Comparison of ENCODE assay signal across 11 cellular contexts in genomic region chr13:110309159-110309476, GRCh38. TPM values are rescaled to one million over a fixed set of nuclear protein-coding genes. Genes with fewer than 3 reads are reported as not detected.
DNase-seq lines count a peak whose midpoint lies in the region; ATAC-seq and TF ChIP-seq lines count a peak whose summit lies in the region.
"Had no signal": no experiment of that assay in that cellular context is flagged by ENCODE, and none has a peak within 500 bp of the region (broad histone marks: within the 10 kb centered on the region; RNA-seq: fewer than 3 reads in every experiment).

No MANE protein-coding gene starts in this region.

- H3K27me3 ChIP-seq in esophagus (ENCODE audit: control insufficient read depth in 1 of 2, insufficient read depth in 2 of 2, low read length in 2 of 2) (peaks cover 0 to 13% of the 10 kb centered on the region in 2 donors), mucosa of rectum (ENCODE audit: control insufficient read depth in 2 of 2, insufficient read depth in 2 of 2, low read length in 2 of 2) (peaks cover 4 to 44% of the 10 kb centered on the region in 2 donors), thoracic aorta (replicated peaks; ENCODE audit: insufficient read depth) (no peaks in the 10 kb centered on the region)

- H3K4me3 ChIP-seq in esophagus (ENCODE audit: low read depth in 1 of 2, low read length in 2 of 2) (peak overlapping the region; percentile 59 to 62), mucosa of rectum (ENCODE audit: low read length in 2 of 2) (peak overlapping the region; percentile 71 to 79), thoracic aorta (peak overlapping the region; percentile 95)

- WGBS in esophagus, 2 donors = 33 to 36% methylated on average over 7 of the region's 7 CpGs

- POLR2A ChIA-PET in RWPE1 (lab: Yijun Ruan, JAX; ENCODE audit: low non-redundant PET) = no interaction called here

- peak overlapping the region; percentile 58 to 74 for H3K9ac ChIP-seq in mucosa of rectum (ENCODE audit: low read depth in 1 of 2, low read length in 2 of 2)

- H3K27ac ChIP-seq in RWPE1 (peak overlapping the region; percentile 82), esophagus (ENCODE audit: low read depth in 2 of 2, low read length in 1 of 2) (peak overlapping the region; percentile 76 to 79), mucosa of rectum (ENCODE audit: low read depth in 2 of 2, low read length in 2 of 2) (peak overlapping the region; percentile 80 to 84), thoracic aorta (peak overlapping the region; percentile 97)

- CTCF ChIA-PET in RWPE1 (lab: Yijun Ruan, JAX) = interaction anchor here (1.1 kb wide), 1 partner anchor 39 kb away, joined by 3 read pairs; no protein-coding TSS in a partner anchor

- no peak for TF ChIP-seq CTCF in RWPE1 (conservative IDR thresholded peaks at IDR 0.05; ENCODE audit: low read depth)
- TF ChIP-seq CTCF in thoracic aorta (IDR thresholded peaks at IDR 0.05) = no peak

- DNase-seq in RWPE1 (ENCODE audit: low spot score) (no peak), thoracic aorta (ENCODE audit: low spot score) (no peak), GOT3 (lab: John Stamatoyannopoulos, UW) (no peak), HT-29 (ENCODE audit: low spot score) (no peak)
- DNase-seq: activated CD8-positive, alpha-beta memory T cell treated with anti-CD3 and anti-CD28 coated beads, Interleukin-2, amount 10 ng/mL, durations not matched to agents 7 days and 5 days; anterior cingulate cortex; NCI-H1930 had no signal

- H3K4me1 ChIP-seq in esophagus (ENCODE audit: control insufficient read depth in 2 of 2, insufficient read depth in 2 of 2, low read length in 1 of 2) (peaks cover 0 to 11% of the 10 kb centered on the region in 2 donors), mucosa of rectum (ENCODE audit: control insufficient read depth in 2 of 2, insufficient read depth in 2 of 2, low read length in 2 of 2) (peaks cover 9 to 19% of the 10 kb centered on the region in 2 donors), thoracic aorta (ENCODE audit: control insufficient read depth in 1 of 2, low read depth in 2 of 2) (peaks cover 14 to 47% of the 10 kb centered on the region in 2 donors)

- no peaks in the 10 kb centered on the region for H3K36me3 ChIP-seq in esophagus (ENCODE audit: control insufficient read depth in 2 of 2, insufficient read depth in 2 of 2, low read length in 1 of 2)
- no peaks in the 10 kb centered on the region for H3K36me3 ChIP-seq in mucosa of rectum (ENCODE audit: control insufficient read depth in 2 of 2, insufficient read depth in 2 of 2, low read length in 2 of 2)
- H3K36me3 ChIP-seq in thoracic aorta = peaks cover 4% of the 10 kb centered on the region

- H3K9me3 ChIP-seq in esophagus (ENCODE audit: control insufficient read depth in 2 of 2, insufficient read depth in 1 of 2, low read depth in 1 of 2, low read length in 1 of 2) = no peaks in the 10 kb centered on the region
- no peaks in the 10 kb centered on the region for H3K9me3 ChIP-seq in mucosa of rectum (ENCODE audit: control insufficient read depth in 2 of 2, low read length in 2 of 2)
- no peaks in the 10 kb centered on the region for H3K9me3 ChIP-seq in thoracic aorta

- ATAC-seq in thoracic aorta (ENCODE audit: insufficient number of reproducible peaks, low FRiP score, low read depth) = no peak
- no peak for ATAC-seq in HG03108 (IDR thresholded peaks at IDR 0.05; ENCODE audit: unreplicated experiment)
- ATAC-seq in HG03039 (IDR thresholded peaks at IDR 0.05; ENCODE audit: unreplicated experiment) = no peak
- ATAC-seq: activated CD8-positive, alpha-beta memory T cell treated with anti-CD3 and anti-CD28 coated beads, Interleukin-2, amount 10 ng/mL, durations not matched to agents 7 days and 5 days had no signal

RNA-seq across cellular contexts. Expression of gene COL4A2, which starts 2.0 kb away (rescaled TPM):
- 10 to 100 TPM; 25.3 to 39.2 TPM for polyA plus RNA-seq in esophagus
- 1,000 to 10,000 TPM in 1 of 2 donors, 100 to 1,000 TPM in 1; 999 to 1,135 TPM for total RNA-seq in thoracic aorta
- 38.4 and 44.2 TPM in 2 replicates for total RNA-seq in HT-29 (2014; rRNA removed; shearing (Covaris generic))
- total RNA-seq: activated CD8-positive, alpha-beta memory T cell treated with anti-CD3 and anti-CD28 coated beads, Interleukin-2, amount 10 ng/mL, durations not matched to agents 7 days and 5 days had no signal

RNA-seq across cellular contexts. Expression of gene COL4A1, which starts 2.2 kb away (rescaled TPM):
- 10 to 100 TPM; 10.4 to 23.7 TPM for polyA plus RNA-seq in esophagus
- 100 to 1,000 TPM; 505 to 852 TPM for total RNA-seq in thoracic aorta
- total RNA-seq in HT-29 (2014; rRNA removed; shearing (Covaris generic)) = 0.10 and 0.29 TPM in 2 replicates
- total RNA-seq: activated CD8-positive, alpha-beta memory T cell treated with anti-CD3 and anti-CD28 coated beads, Interleukin-2, amount 10 ng/mL, durations not matched to agents 7 days and 5 days had no signal

Comparison
In these comparisons a context has a peak if more than half of its experiments do, and no peak if none do; other contexts are left out.
1. RNA of gene COL4A2, which starts 2.0 kb away (total RNA-seq): 999 to 1,135 TPM in thoracic aorta; 38.4 to 44.2 TPM in HT-29; every median in the first group is over 10 times any median in the second.
2. RNA of gene COL4A1, which starts 2.2 kb away (total RNA-seq): 505 to 852 TPM in thoracic aorta; 0.10 to 0.29 TPM in HT-29; every median in the first group is over 100 times any median in the second.
3. Peak in every context shown above with its lines, with median percentiles within 50 percentile points of each other: H3K27ac ChIP-seq and H3K4me3 ChIP-seq.